ENCODE assay signal across 8 cellular contexts in genomic region chr5:64784451-64785025, GRCh38. TPM values are rescaled to one million over a fixed set of nuclear protein-coding genes. Genes with fewer than 3 reads are reported as not detected.
DNase-seq lines count a peak whose midpoint lies in the region; ATAC-seq, FAIRE-seq and TF ChIP-seq lines count a peak whose summit lies in the region.

No MANE protein-coding gene starts in this region.

- peak; percentile 92 for TF ChIP-seq CTCF in OCI-LY1 (IDR thresholded peaks at IDR 0.05; ENCODE audit: low read length)
- peak; percentile 87 for TF ChIP-seq CTCF in nephron progenitor cell (IDR thresholded peaks at IDR 0.05)

- H3F3A ChIP-seq in OCI-LY1 (ENCODE audit: insufficient read depth, low read length) = no peaks in the 10 kb centered on the region

- no peaks in the 10 kb centered on the region for H3K4me1 Mint-ChIP-seq in nephron progenitor cell
- peaks cover 5% of the 10 kb centered on the region for H3K4me1 Mint-ChIP-seq in stimulated activated naive CD8-positive, alpha-beta T cell treated with anti-CD3 and anti-CD28 coated beads, Interleukin-15, amount 100 ng/mL, for 72 hours

- in situ Hi-C loops in Caki2 (cut with HindIII; ENCODE audit: low pct_unique_long_range_greater_than_20kb, low sequenced_read_pairs) = no loop called here

- no peaks in the 10 kb centered on the region for H3K9me3 ChIP-seq in OCI-LY1 (ENCODE audit: low read length)

- H3K4me3 ChIP-seq in OCI-LY1 (ENCODE audit: low read depth, low read length, poor library complexity, severe bottlenecking) = no peak overlapping the region

- peaks cover 18% of the 10 kb centered on the region for H3K36me3 Mint-ChIP-seq in nephron progenitor cell (ENCODE audit: low read depth)

- H3K9me2 ChIP-seq in OCI-LY1 (ENCODE audit: low read depth, low read length) = no peaks in the 10 kb centered on the region

- H3K27ac ChIP-seq in OCI-LY1 (ENCODE audit: low read depth, low read length, poor library complexity, severe bottlenecking) = no peak overlapping the region

- no peaks in the 10 kb centered on the region for H3K27me3 Mint-ChIP-seq in nephron progenitor cell (ENCODE audit: low read depth, poor library complexity)
- no peaks in the 10 kb centered on the region for H3K27me3 Mint-ChIP-seq in stimulated activated naive CD8-positive, alpha-beta T cell treated with anti-CD3 and anti-CD28 coated beads, Interleukin-15, amount 100 ng/mL, for 72 hours

- no peaks in the 10 kb centered on the region for H3K79me2 ChIP-seq in OCI-LY1 (ENCODE audit: insufficient read depth, low read length)

- H3K4me1 ChIP-seq in OCI-LY1 (ENCODE audit: insufficient read depth, low read length, severe bottlenecking) = no peaks in the 10 kb centered on the region

- no peaks in the 10 kb centered on the region for H3K9me3 Mint-ChIP-seq in nephron progenitor cell
- no peaks in the 10 kb centered on the region for H3K9me3 Mint-ChIP-seq in stimulated activated naive CD8-positive, alpha-beta T cell treated with anti-CD3 and anti-CD28 coated beads, Interleukin-15, amount 100 ng/mL, for 72 hours

- no peak overlapping the region for H3K9ac ChIP-seq in OCI-LY1 (ENCODE audit: low read length)

- H3K27ac Mint-ChIP-seq in nephron progenitor cell = no peak overlapping the region
- no peak overlapping the region for H3K27ac Mint-ChIP-seq in stimulated activated naive CD8-positive, alpha-beta T cell treated with anti-CD3 and anti-CD28 coated beads, Interleukin-15, amount 100 ng/mL, for 72 hours

- no peak overlapping the region for H3K4me3 Mint-ChIP-seq in nephron progenitor cell
- H3K4me3 Mint-ChIP-seq in stimulated activated naive CD8-positive, alpha-beta T cell treated with anti-CD3 and anti-CD28 coated beads, Interleukin-15, amount 100 ng/mL, for 72 hours = no peak overlapping the region

- ATAC-seq in GM21367 (IDR thresholded peaks at IDR 0.05; ENCODE audit: unreplicated experiment) = peak; percentile 89
- ATAC-seq in esophagus mucosa = peak; percentile 73
- ATAC-seq in stimulated activated naive CD8-positive, alpha-beta T cell treated with anti-CD3 and anti-CD28 coated beads, Interleukin-15, amount 100 ng/mL, for 72 hours = peak; percentile 78

- H4K20me1 ChIP-seq in OCI-LY1 (ENCODE audit: insufficient read depth, low read length) = no peaks in the 10 kb centered on the region

- H2AFZ ChIP-seq in OCI-LY1 (ENCODE audit: low read length) = no peak overlapping the region

- DNase-seq in Caki2 (ENCODE audit: low read depth) = peak; percentile 30
- DNase-seq in HTR-8/SVneo (ENCODE audit: insufficient read length, low spot score) = peak; percentile 14
- DNase-seq in activated CD8-positive, alpha-beta memory T cell treated with anti-CD3 and anti-CD28 coated beads, Interleukin-2, amount 50 U/mL, for 4 hours = peak; percentile 72
- peak; percentile 77 for DNase-seq in nephron progenitor cell
- DNase-seq in stimulated activated naive CD8-positive, alpha-beta T cell treated with anti-CD3 and anti-CD28 coated beads, Interleukin-15, amount 100 ng/mL, for 72 hours = peak; percentile 50 to 56

- no peaks in the 10 kb centered on the region for H3K27me3 ChIP-seq in OCI-LY1 (ENCODE audit: insufficient read depth, low read length)

- no peak for FAIRE-seq in HTR-8/SVneo (lab: Jason Lieb, UNC)

- no peak overlapping the region for H3K4me2 ChIP-seq in OCI-LY1 (ENCODE audit: low read length)

- H3K36me3 ChIP-seq in OCI-LY1 (ENCODE audit: insufficient read depth, low read length) = peaks cover 20% of the 10 kb centered on the region

RNA-seq across cellular contexts. Expression of gene CWC27, which starts 15.8 kb away (rescaled TPM):
- total RNA-seq in Caki2 (2014; rRNA removed; shearing (Covaris generic); ENCODE audit: low replicate concordance) = 15.5 and 22.4 TPM in 2 replicates
- 14.7 TPM for total RNA-seq in esophagus mucosa

RNA-seq across cellular contexts. Expression of gene SREK1IP1, which starts 16.0 kb away (rescaled TPM):
- 3.8 and 4.6 TPM in 2 replicates for total RNA-seq in Caki2 (2014; rRNA removed; shearing (Covaris generic); ENCODE audit: low replicate concordance)
- total RNA-seq in esophagus mucosa = 33.5 TPM

Comparison
In these comparisons a context has a peak if more than half of its experiments do, and no peak if none do; other contexts are left out.
1. DNase-seq: peak in every context shown above with its lines; median percentile 77 in nephron progenitor cell; 72 in activated CD8-positive, alpha-beta memory T cell treated with anti-CD3 and anti-CD28 coated beads, Interleukin-2, amount 50 U/mL, for 4 hours; 53 in stimulated activated naive CD8-positive, alpha-beta T cell treated with anti-CD3 and anti-CD28 coated beads, Interleukin-15, amount 100 ng/mL, for 72 hours; 30 in Caki2; 14 in HTR-8/SVneo.